1 cellular context compared by ENCODE assay signal in the genomic region with DNA sequence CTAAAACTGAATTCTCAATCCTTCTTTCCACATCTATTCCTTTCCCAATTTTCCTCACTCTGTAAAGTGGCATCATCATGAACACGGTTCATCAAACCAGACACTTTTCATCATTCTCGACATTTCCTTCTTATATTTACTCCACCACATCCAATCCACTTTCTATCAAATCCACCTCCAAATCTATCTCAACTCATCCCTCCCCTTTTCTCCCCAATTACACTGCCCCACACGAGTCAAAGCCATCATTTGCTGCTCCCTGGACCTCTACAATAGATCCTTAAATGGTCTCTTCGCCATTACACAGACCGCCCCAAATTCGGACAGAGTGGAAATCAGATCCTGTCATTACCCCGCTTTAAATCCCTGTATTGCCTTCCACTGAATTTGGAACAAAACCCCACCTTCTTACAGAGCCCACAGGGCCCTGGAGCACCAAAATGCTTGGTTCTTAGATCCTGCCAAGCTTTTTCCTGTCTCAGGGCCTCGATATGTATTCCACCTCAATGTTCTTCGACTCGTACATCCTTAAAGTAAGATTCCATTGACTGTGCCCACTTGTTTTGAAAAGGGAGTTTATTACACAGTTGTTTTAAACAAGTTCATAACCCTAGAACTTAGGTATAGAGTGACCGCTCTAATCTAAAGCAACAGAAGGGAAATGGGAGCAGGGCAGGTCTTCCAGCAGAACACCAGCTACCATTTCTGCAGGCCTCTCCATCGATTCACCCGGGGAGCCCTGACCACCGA.
TF ChIP-seq lines count a peak whose summit lies in the region.

No MANE protein-coding gene starts in this region.

TF ChIP-seq in endothelial cell of umbilical vein, 7 proteins besides CTCF, POLR2A, EP300 and RAD21:
- TF ChIP-seq POLR2AphosphoS5 (IDR thresholded peaks at IDR 0.05; ENCODE audit: insufficient read depth, low read depth, low read length): no peak
- no peak for TF ChIP-seq MYC (IDR thresholded peaks at IDR 0.05; ENCODE audit: low read depth, low read length)
- TF ChIP-seq EZH2 (IDR thresholded peaks at IDR 0.05; ENCODE audit: borderline replicate concordance, low read depth, low read length, severe bottlenecking): no peak
- no peak for TF ChIP-seq MAX (IDR thresholded peaks at IDR 0.05; ENCODE audit: insufficient read depth, insufficient read length)
- no peak for TF ChIP-seq GATA2 (IDR thresholded peaks at IDR 0.05; ENCODE audit: insufficient read depth, insufficient read length, low read depth, low read length)
- no peak for TF ChIP-seq FOS (IDR thresholded peaks at IDR 0.05; ENCODE audit: borderline replicate concordance, insufficient read depth, low read length)
- no peak for TF ChIP-seq JUN (IDR thresholded peaks at IDR 0.05; ENCODE audit: borderline replicate concordance, insufficient read depth, insufficient read length, low read depth)
